2 cellular contexts compared by ENCODE assay signal in genomic region chr19:41638624-41639023, GRCh38.
TF ChIP-seq lines count a peak whose summit lies in the region.

No MANE protein-coding gene starts in this region.

TF ChIP-seq in GM23338, 12 proteins besides CTCF, POLR2A, EP300 and RAD21 (continued from another document):
- no peak for TF ChIP-seq REST (IDR thresholded peaks at IDR 0.05; ENCODE audit: unreplicated experiment)
- no peak for TF ChIP-seq EZH2 (IDR thresholded peaks at IDR 0.05; ENCODE audit: low read depth, unreplicated experiment)
- TF ChIP-seq ETS1 (IDR thresholded peaks at IDR 0.05): no peak
- no peak for TF ChIP-seq POLR2AphosphoS5 (IDR thresholded peaks at IDR 0.05; ENCODE audit: low read depth)
- TF ChIP-seq, protein P1, sequence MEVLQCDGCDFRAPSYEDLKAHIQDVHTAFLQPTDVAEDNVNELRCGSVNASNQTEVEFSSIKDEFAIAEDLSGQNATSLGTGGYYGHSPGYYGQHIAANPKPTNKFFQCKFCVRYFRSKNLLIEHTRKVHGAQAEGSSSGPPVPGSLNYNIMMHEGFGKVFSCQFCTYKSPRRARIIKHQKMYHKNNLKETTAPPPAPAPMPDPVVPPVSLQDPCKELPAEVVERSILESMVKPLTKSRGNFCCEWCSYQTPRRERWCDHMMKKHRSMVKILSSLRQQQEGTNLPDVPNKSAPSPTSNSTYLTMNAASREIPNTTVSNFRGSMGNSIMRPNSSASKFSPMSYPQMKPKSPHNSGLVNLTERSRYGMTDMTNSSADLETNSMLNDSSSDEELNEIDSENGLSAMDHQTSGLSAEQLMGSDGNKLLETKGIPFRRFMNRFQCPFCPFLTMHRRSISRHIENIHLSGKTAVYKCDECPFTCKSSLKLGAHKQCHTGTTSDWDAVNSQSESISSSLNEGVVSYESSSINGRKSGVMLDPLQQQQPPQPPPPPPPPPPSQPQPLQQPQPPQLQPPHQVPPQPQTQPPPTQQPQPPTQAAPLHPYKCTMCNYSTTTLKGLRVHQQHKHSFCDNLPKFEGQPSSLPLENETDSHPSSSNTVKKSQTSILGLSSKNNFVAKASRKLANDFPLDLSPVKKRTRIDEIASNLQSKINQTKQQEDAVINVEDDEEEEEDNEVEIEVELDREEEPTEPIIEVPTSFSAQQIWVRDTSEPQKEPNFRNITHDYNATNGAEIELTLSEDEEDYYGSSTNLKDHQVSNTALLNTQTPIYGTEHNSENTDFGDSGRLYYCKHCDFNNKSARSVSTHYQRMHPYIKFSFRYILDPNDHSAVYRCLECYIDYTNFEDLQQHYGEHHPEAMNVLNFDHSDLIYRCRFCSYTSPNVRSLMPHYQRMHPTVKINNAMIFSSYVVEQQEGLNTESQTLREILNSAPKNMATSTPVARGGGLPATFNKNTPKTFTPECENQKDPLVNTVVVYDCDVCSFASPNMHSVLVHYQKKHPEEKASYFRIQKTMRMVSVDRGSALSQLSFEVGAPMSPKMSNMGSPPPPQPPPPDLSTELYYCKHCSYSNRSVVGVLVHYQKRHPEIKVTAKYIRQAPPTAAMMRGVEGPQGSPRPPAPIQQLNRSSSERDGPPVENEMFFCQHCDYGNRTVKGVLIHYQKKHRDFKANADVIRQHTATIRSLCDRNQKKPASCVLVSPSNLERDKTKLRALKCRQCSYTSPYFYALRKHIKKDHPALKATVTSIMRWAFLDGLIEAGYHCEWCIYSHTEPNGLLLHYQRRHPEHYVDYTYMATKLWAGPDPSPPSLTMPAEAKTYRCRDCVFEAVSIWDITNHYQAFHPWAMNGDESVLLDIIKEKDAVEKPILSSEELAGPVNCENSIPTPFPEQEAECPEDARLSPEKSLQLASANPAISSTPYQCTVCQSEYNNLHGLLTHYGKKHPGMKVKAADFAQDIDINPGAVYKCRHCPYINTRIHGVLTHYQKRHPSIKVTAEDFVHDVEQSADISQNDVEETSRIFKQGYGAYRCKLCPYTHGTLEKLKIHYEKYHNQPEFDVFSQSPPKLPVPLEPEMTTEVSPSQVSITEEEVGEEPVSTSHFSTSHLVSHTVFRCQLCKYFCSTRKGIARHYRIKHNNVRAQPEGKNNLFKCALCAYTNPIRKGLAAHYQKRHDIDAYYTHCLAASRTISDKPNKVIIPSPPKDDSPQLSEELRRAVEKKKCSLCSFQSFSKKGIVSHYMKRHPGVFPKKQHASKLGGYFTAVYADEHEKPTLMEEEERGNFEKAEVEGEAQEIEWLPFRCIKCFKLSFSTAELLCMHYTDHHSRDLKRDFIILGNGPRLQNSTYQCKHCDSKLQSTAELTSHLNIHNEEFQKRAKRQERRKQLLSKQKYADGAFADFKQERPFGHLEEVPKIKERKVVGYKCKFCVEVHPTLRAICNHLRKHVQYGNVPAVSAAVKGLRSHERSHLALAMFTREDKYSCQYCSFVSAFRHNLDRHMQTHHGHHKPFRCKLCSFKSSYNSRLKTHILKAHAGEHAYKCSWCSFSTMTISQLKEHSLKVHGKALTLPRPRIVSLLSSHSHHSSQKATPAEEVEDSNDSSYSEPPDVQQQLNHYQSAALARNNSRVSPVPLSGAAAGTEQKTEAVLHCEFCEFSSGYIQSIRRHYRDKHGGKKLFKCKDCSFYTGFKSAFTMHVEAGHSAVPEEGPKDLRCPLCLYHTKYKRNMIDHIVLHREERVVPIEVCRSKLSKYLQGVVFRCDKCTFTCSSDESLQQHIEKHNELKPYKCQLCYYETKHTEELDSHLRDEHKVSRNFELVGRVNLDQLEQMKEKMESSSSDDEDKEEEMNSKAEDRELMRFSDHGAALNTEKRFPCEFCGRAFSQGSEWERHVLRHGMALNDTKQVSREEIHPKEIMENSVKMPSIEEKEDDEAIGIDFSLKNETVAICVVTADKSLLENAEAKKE (CRISPR knock-in tag; IDR thresholded peaks at IDR 0.05): no peak

TF ChIP-seq in SK-N-SH treated with all-trans-retinoic acid at 6 μM for 48 hours, 23 proteins besides CTCF, POLR2A, EP300 and RAD21 (continued from another document):
- TF ChIP-seq, protein P2, sequence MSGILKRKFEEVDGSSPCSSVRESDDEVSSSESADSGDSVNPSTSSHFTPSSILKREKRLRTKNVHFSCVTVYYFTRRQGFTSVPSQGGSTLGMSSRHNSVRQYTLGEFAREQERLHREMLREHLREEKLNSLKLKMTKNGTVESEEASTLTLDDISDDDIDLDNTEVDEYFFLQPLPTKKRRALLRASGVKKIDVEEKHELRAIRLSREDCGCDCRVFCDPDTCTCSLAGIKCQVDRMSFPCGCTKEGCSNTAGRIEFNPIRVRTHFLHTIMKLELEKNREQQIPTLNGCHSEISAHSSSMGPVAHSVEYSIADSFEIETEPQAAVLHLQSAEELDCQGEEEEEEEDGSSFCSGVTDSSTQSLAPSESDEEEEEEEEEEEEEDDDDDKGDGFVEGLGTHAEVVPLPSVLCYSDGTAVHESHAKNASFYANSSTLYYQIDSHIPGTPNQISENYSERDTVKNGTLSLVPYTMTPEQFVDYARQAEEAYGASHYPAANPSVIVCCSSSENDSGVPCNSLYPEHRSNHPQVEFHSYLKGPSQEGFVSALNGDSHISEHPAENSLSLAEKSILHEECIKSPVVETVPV (CRISPR knock-in tag; IDR thresholded peaks at IDR 0.05): no peak
- TF ChIP-seq ZNF8 (CRISPR knock-in tag; IDR thresholded peaks at IDR 0.05): no peak
- no peak for TF ChIP-seq PPARA (CRISPR knock-in tag; IDR thresholded peaks at IDR 0.05; ENCODE audit: borderline replicate concordance)
- TF ChIP-seq TCF4 (CRISPR knock-in tag; IDR thresholded peaks at IDR 0.05; ENCODE audit: borderline replicate concordance): no peak
- TF ChIP-seq CSDC2 (CRISPR knock-in tag; IDR thresholded peaks at IDR 0.05): no peak
- TF ChIP-seq ZC3H10 (CRISPR knock-in tag; IDR thresholded peaks at IDR 0.05): no peak
- TF ChIP-seq OSR1 (CRISPR knock-in tag; IDR thresholded peaks at IDR 0.05): no peak
- TF ChIP-seq, protein P3, sequence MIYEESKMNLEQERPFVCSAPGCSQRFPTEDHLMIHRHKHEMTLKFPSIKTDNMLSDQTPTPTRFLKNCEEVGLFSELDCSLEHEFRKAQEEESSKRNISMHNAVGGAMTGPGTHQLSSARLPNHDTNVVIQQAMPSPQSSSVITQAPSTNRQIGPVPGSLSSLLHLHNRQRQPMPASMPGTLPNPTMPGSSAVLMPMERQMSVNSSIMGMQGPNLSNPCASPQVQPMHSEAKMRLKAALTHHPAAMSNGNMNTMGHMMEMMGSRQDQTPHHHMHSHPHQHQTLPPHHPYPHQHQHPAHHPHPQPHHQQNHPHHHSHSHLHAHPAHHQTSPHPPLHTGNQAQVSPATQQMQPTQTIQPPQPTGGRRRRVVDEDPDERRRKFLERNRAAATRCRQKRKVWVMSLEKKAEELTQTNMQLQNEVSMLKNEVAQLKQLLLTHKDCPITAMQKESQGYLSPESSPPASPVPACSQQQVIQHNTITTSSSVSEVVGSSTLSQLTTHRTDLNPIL (CRISPR knock-in tag; IDR thresholded peaks at IDR 0.05; ENCODE audit: low read depth): no peak
- TF ChIP-seq SNAI2 (CRISPR knock-in tag; IDR thresholded peaks at IDR 0.05): no peak
- no peak for TF ChIP-seq ZNF70 (CRISPR knock-in tag; IDR thresholded peaks at IDR 0.05)
- TF ChIP-seq ZFP30 (CRISPR knock-in tag; IDR thresholded peaks at IDR 0.05): no peak
